ENCODE assay signal across 16 cellular contexts in genomic region chr2:120209427-120210233, GRCh38. TPM values are rescaled to one million over a fixed set of nuclear protein-coding genes. Genes with fewer than 3 reads are reported as not detected.
DNase-seq lines count a peak whose midpoint lies in the region; ATAC-seq and TF ChIP-seq lines count a peak whose summit lies in the region.
"Had no signal": no experiment of that assay in that cellular context is flagged by ENCODE, and none has a peak within 500 bp of the region (broad histone marks: within the 10 kb centered on the region; RNA-seq: fewer than 3 reads in every experiment).

No MANE protein-coding gene starts in this region.

- H3K4me2 ChIP-seq in IMR-90 (ENCODE audit: low read depth, low read length) (no peak overlapping the region), osteoblast (ENCODE audit: insufficient read depth, low read length) (no peak overlapping the region)

- H3K4me1 ChIP-seq in IMR-90 (ENCODE audit: control insufficient read depth, insufficient read depth, low read length) = no peaks in the 10 kb centered on the region
- no peaks in the 10 kb centered on the region for H3K4me1 ChIP-seq in osteoblast (ENCODE audit: insufficient read depth, low read length)

- peak overlapping the region; percentile 91 for H2AK9ac ChIP-seq in IMR-90 (replicated peaks; ENCODE audit: low read depth, low read length, poor library complexity)

- H2BK5ac ChIP-seq in IMR-90 (ENCODE audit: low read depth, low read length, poor library complexity, severe bottlenecking) = no peak overlapping the region

- H2AK5ac ChIP-seq in IMR-90 (ENCODE audit: low read depth, low read length) = no peak overlapping the region

- H3K36me3 ChIP-seq in IMR-90 (ENCODE audit: control insufficient read depth, insufficient read depth, low read length) (no peaks in the 10 kb centered on the region), osteoblast (ENCODE audit: insufficient read depth, low read length) (no peaks in the 10 kb centered on the region)
- H3K36me3 ChIP-seq: MG63 had no signal

- no peaks in the 10 kb centered on the region for H3K79me2 ChIP-seq in osteoblast (ENCODE audit: insufficient read depth, low read length)

- no peaks in the 10 kb centered on the region for H3K79me1 ChIP-seq in IMR-90 (ENCODE audit: low read depth in 1 of 2, low read length in 2 of 2)

- no peak overlapping the region for H2BK120ac ChIP-seq in IMR-90 (ENCODE audit: low read depth, low read length)

- H3K56ac ChIP-seq in IMR-90 (ENCODE audit: extremely low read depth, insufficient read depth, low read length) = no peak overlapping the region

- H3K4me3 Mint-ChIP-seq in activated naive CD4-positive, alpha-beta T cell treated with anti-CD3 and anti-CD28 coated beads, Interleukin-2, amount 10 ng/mL, durations not matched to agents 7 days and 5 days = no peak overlapping the region

- no peak overlapping the region for H2BK20ac ChIP-seq in IMR-90 (ENCODE audit: low read depth, low read length)

- no peak overlapping the region for H3K9ac ChIP-seq in IMR-90 (ENCODE audit: low read depth, low read length)

- no peak for DNase-seq in activated naive CD4-positive, alpha-beta T cell treated with anti-CD3 and anti-CD28 coated beads, Interleukin-2, amount 10 ng/mL, durations not matched to agents 7 days and 5 days
- no peak for DNase-seq in activated naive CD4-positive, alpha-beta T cell treated with anti-CD3 and anti-CD28 coated beads, Interleukin-2, amount 50 U/mL, for 16 hours
- no peak for DNase-seq in IMR-90
- peak; percentile 45 for DNase-seq in osteoblast (ENCODE audit: insufficient read length, low spot score, missing footprints)
- no peak for DNase-seq in NCI-H1694 treated with DMSO at 0.1 percent for 48 hours (lab: John Stamatoyannopoulos, UW)
- DNase-seq: activated CD4-positive, alpha-beta T cell treated with anti-CD3 and anti-CD28 coated beads for 1 hour; activated T-cell treated with anti-CD3 and anti-CD28 coated beads, Interleukin-2, amount 50 U/mL, for 4 hours; amniotic stem cell; foreskin melanocyte; GDM1; MG63; NCI-H1694; T1000 had no signal

- H4K91ac ChIP-seq in IMR-90 (ENCODE audit: insufficient read depth, low read depth, low read length) = no peak overlapping the region

- intact Hi-C loops in IMR-90 (cut with micrococcal nuclease) = no loop called here

- peaks cover 11% of the 10 kb centered on the region for H3K4me1 Mint-ChIP-seq in activated naive CD4-positive, alpha-beta T cell treated with anti-CD3 and anti-CD28 coated beads, Interleukin-2, amount 10 ng/mL, durations not matched to agents 7 days and 5 days

- H3K9me3 ChIP-seq in IMR-90 (ENCODE audit: control insufficient read depth, insufficient read depth, low read length) = no peaks in the 10 kb centered on the region
- no peaks in the 10 kb centered on the region for H3K9me3 ChIP-seq in osteoblast (ENCODE audit: low read depth, low read length)
- H3K9me3 ChIP-seq: MG63 had no signal

- H3K27me3 ChIP-seq in IMR-90 (ENCODE audit: control insufficient read depth, insufficient read depth, low read length) = no peaks in the 10 kb centered on the region
- H3K27me3 ChIP-seq in osteoblast (ENCODE audit: insufficient read depth, low read length) = no peaks in the 10 kb centered on the region
- H3K27me3 ChIP-seq: MG63 had no signal

- H3K36me3 Mint-ChIP-seq in activated naive CD4-positive, alpha-beta T cell treated with anti-CD3 and anti-CD28 coated beads, Interleukin-2, amount 10 ng/mL, durations not matched to agents 7 days and 5 days = peaks cover 24% of the 10 kb centered on the region

- H3K9me3 Mint-ChIP-seq in activated naive CD4-positive, alpha-beta T cell treated with anti-CD3 and anti-CD28 coated beads, Interleukin-2, amount 10 ng/mL, durations not matched to agents 7 days and 5 days = no peaks in the 10 kb centered on the region
- H3K9me3 Mint-ChIP-seq: activated T-cell treated with anti-CD3 and anti-CD28 coated beads, Interleukin-2, amount 50 U/mL, for 4 hours had no signal

- H4K20me1 ChIP-seq in IMR-90 (ENCODE audit: insufficient read depth, low read length) (no peaks in the 10 kb centered on the region; the same call in 1 of the 2 replicates), osteoblast (ENCODE audit: insufficient read depth, low read length) (no peaks in the 10 kb centered on the region)

- H3K27ac Mint-ChIP-seq in activated naive CD4-positive, alpha-beta T cell treated with anti-CD3 and anti-CD28 coated beads, Interleukin-2, amount 10 ng/mL, durations not matched to agents 7 days and 5 days = peak overlapping the region; percentile 83

- no peak overlapping the region for H3K27ac ChIP-seq in IMR-90 (ENCODE audit: insufficient read depth, low read length)
- H3K27ac ChIP-seq in osteoblast (ENCODE audit: low read depth, low read length) = no peak overlapping the region

- no peak overlapping the region for H3K4ac ChIP-seq in IMR-90 (ENCODE audit: low read depth, low read length)

- H2AFZ ChIP-seq in IMR-90 (replicated peaks; ENCODE audit: low read length, poor library complexity) (no peak overlapping the region), osteoblast (ENCODE audit: low read length) (no peak overlapping the region)

- BruUV-seq in IMR-90 (replicated peaks; lab: Mats Ljungman, UMichigan) = no TSS peak

- POLR2A ChIA-PET in IMR-90 (lab: Charles Lee; ENCODE audit: unreplicated experiment) = no interaction called here

- in situ Hi-C loops in IMR-90 (cut with MboI; ENCODE audit: low sequenced_read_pairs) = no loop called here

- no peak overlapping the region for H3K14ac ChIP-seq in IMR-90 (replicated peaks; ENCODE audit: low read depth, low read length)

- ATAC-seq in IMR-90 (ENCODE audit: low read depth) (no peak), esophagus mucosa (peak; percentile 55), GM18520 (IDR thresholded peaks at IDR 0.05; ENCODE audit: unreplicated experiment) (no peak), GM21825 (IDR thresholded peaks at IDR 0.05; ENCODE audit: unreplicated experiment) (no peak)

- no peak for TF ChIP-seq POLR2A in IMR-90 (IDR thresholded peaks at IDR 0.05; ENCODE audit: low read depth, low read length)

- H3K9me1 ChIP-seq in IMR-90 (ENCODE audit: insufficient read depth, low read length) = no peaks in the 10 kb centered on the region

- H4K5ac ChIP-seq in IMR-90 (ENCODE audit: low read depth, low read length) = no peak overlapping the region

- H3K18ac ChIP-seq in IMR-90 (ENCODE audit: low read depth, low read length) = no peak overlapping the region

- no peak overlapping the region for H4K8ac ChIP-seq in IMR-90 (ENCODE audit: low read depth in 2 of 2, low read length in 2 of 2)

- 34% methylated on average over 3 of the region's 9 CpGs; no CpG with 5 or more reads in 1 of the 2 experiments for WGBS in IMR-90 (ENCODE audit: extremely low coverage in 2 of 2, insufficient read length in 1 of 2), 2 experiments

- H3K4me3 ChIP-seq in IMR-90 (ENCODE audit: insufficient read depth, low read depth, low read length) (no peak overlapping the region), osteoblast (ENCODE audit: insufficient read depth, low read length) (no peak overlapping the region)
- H3K4me3 ChIP-seq: MG63 had no signal

- no peaks in the 10 kb centered on the region for H3K27me3 Mint-ChIP-seq in activated naive CD4-positive, alpha-beta T cell treated with anti-CD3 and anti-CD28 coated beads, Interleukin-2, amount 10 ng/mL, durations not matched to agents 7 days and 5 days

- no peak overlapping the region for H3K23ac ChIP-seq in IMR-90 (ENCODE audit: low read depth, low read length)

- TF ChIP-seq RAD21 in IMR-90 (IDR thresholded peaks at IDR 0.05; ENCODE audit: low read length) = no peak

- CTCF ChIA-PET in activated naive CD4-positive, alpha-beta T cell treated with anti-CD3 and anti-CD28 coated beads, Interleukin-2, amount 10 ng/mL, durations not matched to agents 7 days and 5 days (lab: Charles Lee) = interaction anchor here (1.0 to 3.9 kb wide), 4 partner anchors 23 to 104 kb away, joined by 3 to 28 read pairs (median 6); no protein-coding TSS in a partner anchor
- CTCF ChIA-PET in IMR-90 (lab: Yijun Ruan, JAX) = no interaction called here

- TF ChIP-seq CTCF in IMR-90 (conservative IDR thresholded peaks at IDR 0.05; ENCODE audit: low read depth, low read length) = no peak
- no peak for TF ChIP-seq CTCF in osteoblast (IDR thresholded peaks at IDR 0.05; ENCODE audit: extremely low read depth, low read depth, low read length)

- dilution Hi-C loops in IMR-90 (cut with HindIII; ENCODE audit: low sequenced_read_pairs, unreplicated experiment) = no loop called here

- H2BK15ac ChIP-seq in IMR-90 (ENCODE audit: low read depth, low read length) = no peak overlapping the region

TF ChIP-seq in IMR-90, 13 proteins besides CTCF, POLR2A, EP300 and RAD21 (continues in another document):
- TF ChIP-seq FOS (IDR thresholded peaks at IDR 0.05; ENCODE audit: low read depth, low read length) (no peak), USF2 (IDR thresholded peaks at IDR 0.05; ENCODE audit: low read depth, low read length) (no peak), CEBPB (IDR thresholded peaks at IDR 0.05; ENCODE audit: low read depth, low read length) (no peak), NFE2L2 (IDR thresholded peaks at IDR 0.05; ENCODE audit: low read depth, low read length) (no peak)

RNA-seq across cellular contexts. Expression of gene TMEM185B, which starts 13.6 kb away (rescaled TPM):
- total RNA-seq in IMR-90 (2012; rRNA removed) (16.4 and 17.7 TPM in 2 replicates), esophagus mucosa (20.3 TPM), osteoblast (42.1 and 46.7 TPM in 2 replicates)
- 25.2 and 26.1 TPM in 2 replicates for polyA plus RNA-seq in IMR-90 (2012; rRNA removed)
- polyA plus RNA-seq in IMR-90 (2012; cell fraction: cytosol; rRNA removed) = 21.9 and 30.3 TPM in 2 replicates
- polyA plus RNA-seq in IMR-90 (2012; cell fraction: nucleus; rRNA removed; ENCODE audit: low replicate concordance) = 8.1 and 11.7 TPM in 2 replicates

RNA-seq across cellular contexts. Expression of gene RALB, which starts 43.0 kb away (rescaled TPM):
- 53.6 and 75.3 TPM in 2 replicates for total RNA-seq in IMR-90 (2012; rRNA removed)
- 38.0 and 54.7 TPM in 2 replicates for polyA plus RNA-seq in IMR-90 (2012; rRNA removed)
- polyA plus RNA-seq in IMR-90 (2012; cell fraction: cytosol; rRNA removed) = 14.8 and 19.0 TPM in 2 replicates
- polyA plus RNA-seq in IMR-90 (2012; cell fraction: nucleus; rRNA removed; ENCODE audit: low replicate concordance) = 4.3 and 18.5 TPM in 2 replicates
- total RNA-seq in esophagus mucosa = 81.2 TPM
- 48.5 and 48.6 TPM in 2 replicates for total RNA-seq in osteoblast
